Comparison of ENCODE assay signal across 8 cellular contexts in genomic region chr17:68600123-68600880, GRCh38. TPM values are rescaled to one million over a fixed set of nuclear protein-coding genes. Genes with fewer than 3 reads are reported as not detected.
DNase-seq lines count a peak whose midpoint lies in the region; ATAC-seq and TF ChIP-seq lines count a peak whose summit lies in the region.

No MANE protein-coding gene starts in this region.

- peak overlapping the region; percentile 97 for H3K4me2 ChIP-seq in mesenchymal stem cell (ENCODE audit: low read length, poor library complexity, severe bottlenecking)

- peaks cover 57% of the 10 kb centered on the region for H3K27me3 Mint-ChIP-seq in CD8-positive, alpha-beta T cell (ENCODE audit: low read depth)

- peak overlapping the region; percentile 70 for H2AFZ ChIP-seq in mesenchymal stem cell (ENCODE audit: low read depth, low read length)

- peak overlapping the region; percentile 7 for H2BK15ac ChIP-seq in mesenchymal stem cell (ENCODE audit: low read depth, poor library complexity, severe bottlenecking)

- H2BK5ac ChIP-seq in mesenchymal stem cell (ENCODE audit: low read depth, low read length, poor library complexity, severe bottlenecking) = no peak overlapping the region

- peaks cover 13% of the 10 kb centered on the region for H3K4me1 ChIP-seq in CD8-positive, alpha-beta T cell (ENCODE audit: insufficient read depth, low read length)
- H3K4me1 ChIP-seq in duodenal mucosa (ENCODE audit: control insufficient read depth in 1 of 2, insufficient read depth in 2 of 2, low read length in 2 of 2) (peaks cover 3 to 4% of the 10 kb centered on the region in 2 donors), mesenchymal stem cell (ENCODE audit: control insufficient read depth, insufficient read depth, low read depth, low read length) (peaks cover 17% of the 10 kb centered on the region), upper lobe of right lung (peaks cover 36% of the 10 kb centered on the region)

- intact Hi-C loops in CD8-positive, alpha-beta T cell (cut with DNase I, micrococcal nuclease) = no loop called here
- intact Hi-C loops in upper lobe of right lung (cut with DNase I) = no loop called here

- H3K27ac ChIP-seq in CD8-positive, alpha-beta T cell (ENCODE audit: low read depth, low read length) = no peak overlapping the region
- H3K27ac ChIP-seq in duodenal mucosa (ENCODE audit: low read depth, low read length) (peak overlapping the region; percentile 24), mesenchymal stem cell (ENCODE audit: low read length, poor library complexity, severe bottlenecking) (no peak overlapping the region), upper lobe of right lung (peak overlapping the region; percentile 90)

- POLR2A ChIA-PET in CD8-positive, alpha-beta T cell (lab: Charles Lee) = no interaction called here

- peak overlapping the region in 1 of 2 experiments; percentile 9 for H3K4ac ChIP-seq in mesenchymal stem cell (ENCODE audit: low read depth in 1 of 2, low read length in 2 of 2)

- peak overlapping the region; percentile 54 for H4K8ac ChIP-seq in mesenchymal stem cell (ENCODE audit: low read length)

- under 1% methylated on average over 62 of the region's 79 CpGs for WGBS in mesenchymal stem cell

- CTCF ChIA-PET in CD8-positive, alpha-beta T cell (lab: Charles Lee) = no interaction called here

- H2AK5ac ChIP-seq in mesenchymal stem cell (ENCODE audit: low read length, severe bottlenecking) = no peak overlapping the region

- no peaks in the 10 kb centered on the region for H3K79me1 ChIP-seq in mesenchymal stem cell (replicated peaks; ENCODE audit: low read length, poor library complexity, severe bottlenecking)

- peak overlapping the region in 1 of 2 experiments; percentile 52 for H2BK12ac ChIP-seq in mesenchymal stem cell (ENCODE audit: low read length in 2 of 2)

- no peak overlapping the region for H4K91ac ChIP-seq in mesenchymal stem cell (ENCODE audit: low read length)

- no peaks in the 10 kb centered on the region for H3K9me3 ChIP-seq in CD8-positive, alpha-beta T cell (ENCODE audit: low read length)
- H3K9me3 ChIP-seq in duodenal mucosa (ENCODE audit: control insufficient read depth in 1 of 2, low read length in 2 of 2) = no peaks in the 10 kb centered on the region
- H3K9me3 ChIP-seq in mesenchymal stem cell (ENCODE audit: control insufficient read depth, low read length) = no peaks in the 10 kb centered on the region
- no peaks in the 10 kb centered on the region for H3K9me3 ChIP-seq in upper lobe of right lung

- peak overlapping the region; percentile 19 for H2BK120ac ChIP-seq in mesenchymal stem cell (ENCODE audit: low read depth, low read length)

- peak overlapping the region; percentile 54 for H3K18ac ChIP-seq in mesenchymal stem cell (ENCODE audit: low read depth in 1 of 2, low read length in 2 of 2)

- H3K36me3 Mint-ChIP-seq in CD8-positive, alpha-beta T cell = no peaks in the 10 kb centered on the region

- H3K9ac ChIP-seq in duodenal mucosa (ENCODE audit: low read depth in 1 of 2, low read length in 2 of 2) = peak overlapping the region in 1 of 2 donors; percentile 36
- peak overlapping the region; percentile 99 for H3K9ac ChIP-seq in mesenchymal stem cell (ENCODE audit: low read length)

- H3K14ac ChIP-seq in mesenchymal stem cell (ENCODE audit: low read length in 2 of 2) = no peak overlapping the region

- peaks cover 22% of the 10 kb centered on the region for H3K4me1 Mint-ChIP-seq in CD8-positive, alpha-beta T cell (ENCODE audit: low read depth)

- no peaks in the 10 kb centered on the region for H3K36me3 ChIP-seq in CD8-positive, alpha-beta T cell (ENCODE audit: insufficient read depth, low read length)
- no peaks in the 10 kb centered on the region for H3K36me3 ChIP-seq in duodenal mucosa (ENCODE audit: control insufficient read depth in 1 of 2, insufficient read depth in 2 of 2, low read length in 2 of 2)
- H3K36me3 ChIP-seq in mesenchymal stem cell (ENCODE audit: control insufficient read depth in 1 of 2, insufficient read depth in 2 of 2, low read depth in 1 of 2, low read length in 2 of 2) = peaks cover 0 to 36% of the 10 kb centered on the region in 2 experiments
- H3K36me3 ChIP-seq in upper lobe of right lung = no peaks in the 10 kb centered on the region

- H3K9me3 Mint-ChIP-seq in CD8-positive, alpha-beta T cell = no peaks in the 10 kb centered on the region

- no peak for ATAC-seq in CD8-positive, alpha-beta T cell
- ATAC-seq in upper lobe of right lung (peak; percentile 83), HG02571 (IDR thresholded peaks at IDR 0.05; ENCODE audit: unreplicated experiment) (no peak)

- no peak overlapping the region for H3K27ac Mint-ChIP-seq in CD8-positive, alpha-beta T cell

- peak overlapping the region; percentile 60 to 81 for H3K23ac ChIP-seq in mesenchymal stem cell (ENCODE audit: low read length in 2 of 2)

- H3K4me3 ChIP-seq in CD8-positive, alpha-beta T cell (ENCODE audit: low read depth, low read length) = no peak overlapping the region
- H3K4me3 ChIP-seq in duodenal mucosa (ENCODE audit: low read depth in 1 of 2, low read length in 2 of 2) (peak overlapping the region; percentile 21 to 54), mesenchymal stem cell (ENCODE audit: insufficient read depth in 1 of 2, low read depth in 1 of 2, low read length in 2 of 2) (peak overlapping the region; percentile 44 to 87), upper lobe of right lung (peak overlapping the region; percentile 64)

- H3K27me3 ChIP-seq in CD8-positive, alpha-beta T cell (ENCODE audit: insufficient read depth, low read length) = peaks cover 20% of the 10 kb centered on the region
- H3K27me3 ChIP-seq in duodenal mucosa (ENCODE audit: control insufficient read depth in 1 of 2, insufficient read depth in 2 of 2, low read length in 2 of 2) (peaks cover 35 to 36% of the 10 kb centered on the region in 2 donors), mesenchymal stem cell (ENCODE audit: control insufficient read depth in 1 of 2, insufficient read depth in 1 of 2, low read length in 2 of 2) (peaks cover 0 to 80% of the 10 kb centered on the region in 2 experiments), upper lobe of right lung (no peaks in the 10 kb centered on the region)

- no peak for TF ChIP-seq CTCF in CD8-positive, alpha-beta T cell (IDR thresholded peaks at IDR 0.05)
- TF ChIP-seq CTCF in upper lobe of right lung (IDR thresholded peaks at IDR 0.05) = peak; percentile 37

- peak overlapping the region; percentile 76 for H3K4me3 Mint-ChIP-seq in CD8-positive, alpha-beta T cell

- DNase-seq in CD8-positive, alpha-beta T cell = no peak
- DNase-seq in NCI-H748 (lab: John Stamatoyannopoulos, UW; ENCODE audit: unreplicated experiment) (peak; percentile 61), mesenchymal stem cell (peak; percentile 14), upper lobe of right lung (peak; percentile 89), NCI-H446 (lab: John Stamatoyannopoulos, UW) (no peak)
- no peak for DNase-seq in activated CD4-positive, alpha-beta T cell treated with anti-CD3 and anti-CD28 coated beads for 1 hour

RNA-seq across cellular contexts. Expression of gene FAM20A, which starts 0.9 kb away (rescaled TPM):
- not detected for total RNA-seq in CD8-positive, alpha-beta T cell
- polyA plus RNA-seq in mesenchymal stem cell (2013, experiment 1 of 2) = 0.37 TPM
- 0.44 TPM for polyA plus RNA-seq in mesenchymal stem cell (2013, experiment 2 of 2)
- total RNA-seq in upper lobe of right lung = 43.3 TPM

Comparison
In these comparisons a context has a peak if more than half of its experiments do, and no peak if none do; other contexts are left out.
1. DNase-seq: peak in NCI-H748 (single experiment), mesenchymal stem cell (single experiment) and upper lobe of right lung (single experiment); none in CD8-positive, alpha-beta T cell (0 of 7), NCI-H446 (0 of 2) and activated CD4-positive, alpha-beta T cell treated with anti-CD3 and anti-CD28 coated beads for 1 hour (single experiment).
2. H3K27ac ChIP-seq: peak in duodenal mucosa (single experiment) and upper lobe of right lung (single experiment); none in CD8-positive, alpha-beta T cell (single experiment) and mesenchymal stem cell (single experiment).
3. RNA of gene FAM20A, which starts 0.9 kb away (total RNA-seq): 43.3 TPM in upper lobe of right lung (single experiment); not detected in CD8-positive, alpha-beta T cell; every median in the first group is over 10 times any median in the second.